ENCODE assay signal across 8 cellular contexts in genomic region chr17:1590031-1590746, GRCh38. TPM values are rescaled to one million over a fixed set of nuclear protein-coding genes. Genes with fewer than 3 reads are reported as not detected.
DNase-seq lines count a peak whose midpoint lies in the region; ATAC-seq and TF ChIP-seq lines count a peak whose summit lies in the region.

No MANE protein-coding gene starts in this region.

- H3K27ac ChIP-seq in SJCRH30: no peak overlapping the region

- H3K27me3 ChIP-seq in SJCRH30: no peaks in the 10 kb centered on the region

- no peaks in the 10 kb centered on the region for H3K36me3 ChIP-seq in SJCRH30

- TF ChIP-seq CTCF in fibroblast of pulmonary artery (IDR thresholded peaks at IDR 0.05; ENCODE audit: low read length, missing control alignments): no peak

- no peak overlapping the region for H3K4me3 ChIP-seq in SJCRH30
- H3K4me3 ChIP-seq in fibroblast of pulmonary artery (replicated peaks; ENCODE audit: low read depth, low read length): no peak overlapping the region

- no peaks in the 10 kb centered on the region for H3K9me3 ChIP-seq in SJCRH30 (replicated peaks)

- DNase-seq in activated CD4-positive, alpha-beta T cell treated with anti-CD3 and anti-CD28 coated beads, Interleukin-2, amount 50 U/mL, for 48 hours: peak; percentile 40 to 52
- no peak for DNase-seq in activated CD4-positive, alpha-beta T cell treated with anti-CD3 and anti-CD28 coated beads for 4 hours
- peak; percentile 20 to 32 for DNase-seq in SJCRH30
- DNase-seq in fibroblast of pulmonary artery (ENCODE audit: low read depth): peak; percentile 81
- DNase-seq in sciatic nerve (ENCODE audit: low spot score): no peak

- intact Hi-C loops in sciatic nerve (cut with DNase I): no loop called here

- peaks cover 19% of the 10 kb centered on the region for H3K4me1 ChIP-seq in SJCRH30

- ATAC-seq in sciatic nerve (peak; percentile 47), HG03159 (IDR thresholded peaks at IDR 0.05; ENCODE audit: unreplicated experiment) (no peak), HG02970 (IDR thresholded peaks at IDR 0.05; ENCODE audit: low FRiP score, unreplicated experiment) (no peak), GM21423 (IDR thresholded peaks at IDR 0.05; ENCODE audit: unreplicated experiment) (no peak)

RNA-seq across cellular contexts. Expression of gene PITPNA, which starts 27.6 kb away (rescaled TPM):
- total RNA-seq in SJCRH30 (2014; rRNA removed; shearing (Covaris generic)): 17.2 and 21.5 TPM in 2 replicates
- total RNA-seq in sciatic nerve: 83.6 TPM

RNA-seq across cellular contexts. Expression of gene SLC43A2, which starts 38.4 kb away (rescaled TPM):
- total RNA-seq in SJCRH30 (2014; rRNA removed; shearing (Covaris generic)): 0.63 and 0.66 TPM in 2 replicates
- 30.8 TPM for total RNA-seq in sciatic nerve

RNA-seq across cellular contexts. Expression of gene SCARF1, which starts 55.3 kb away (rescaled TPM):
- total RNA-seq in SJCRH30 (2014; rRNA removed; shearing (Covaris generic)): 0.06 and 0.13 TPM in 2 replicates
- total RNA-seq in sciatic nerve: 25.2 TPM

RNA-seq across cellular contexts. Expression of gene RILP, which starts 59.5 kb away (rescaled TPM):
- 0.28 and 0.67 TPM in 2 replicates for total RNA-seq in SJCRH30 (2014; rRNA removed; shearing (Covaris generic))
- 15.4 TPM for total RNA-seq in sciatic nerve

Comparison
In these comparisons a context has a peak if more than half of its experiments do, and no peak if none do; other contexts are left out.
1. DNase-seq: peak in activated CD4-positive, alpha-beta T cell treated with anti-CD3 and anti-CD28 coated beads, Interleukin-2, amount 50 U/mL, for 48 hours (2 of 2), SJCRH30 (2 of 2) and fibroblast of pulmonary artery (single experiment); none in activated CD4-positive, alpha-beta T cell treated with anti-CD3 and anti-CD28 coated beads for 4 hours (0 of 2) and sciatic nerve (single experiment).
2. RNA of gene SLC43A2, which starts 38.4 kb away (total RNA-seq): 30.8 TPM in sciatic nerve (single experiment); 0.63 to 0.66 TPM in SJCRH30; every median in the first group is over 10 times any median in the second.
3. RNA of gene SCARF1, which starts 55.3 kb away (total RNA-seq): 25.2 TPM in sciatic nerve (single experiment); 0.06 to 0.13 TPM in SJCRH30; every median in the first group is over 10 times any median in the second.